In the genomic region with DNA sequence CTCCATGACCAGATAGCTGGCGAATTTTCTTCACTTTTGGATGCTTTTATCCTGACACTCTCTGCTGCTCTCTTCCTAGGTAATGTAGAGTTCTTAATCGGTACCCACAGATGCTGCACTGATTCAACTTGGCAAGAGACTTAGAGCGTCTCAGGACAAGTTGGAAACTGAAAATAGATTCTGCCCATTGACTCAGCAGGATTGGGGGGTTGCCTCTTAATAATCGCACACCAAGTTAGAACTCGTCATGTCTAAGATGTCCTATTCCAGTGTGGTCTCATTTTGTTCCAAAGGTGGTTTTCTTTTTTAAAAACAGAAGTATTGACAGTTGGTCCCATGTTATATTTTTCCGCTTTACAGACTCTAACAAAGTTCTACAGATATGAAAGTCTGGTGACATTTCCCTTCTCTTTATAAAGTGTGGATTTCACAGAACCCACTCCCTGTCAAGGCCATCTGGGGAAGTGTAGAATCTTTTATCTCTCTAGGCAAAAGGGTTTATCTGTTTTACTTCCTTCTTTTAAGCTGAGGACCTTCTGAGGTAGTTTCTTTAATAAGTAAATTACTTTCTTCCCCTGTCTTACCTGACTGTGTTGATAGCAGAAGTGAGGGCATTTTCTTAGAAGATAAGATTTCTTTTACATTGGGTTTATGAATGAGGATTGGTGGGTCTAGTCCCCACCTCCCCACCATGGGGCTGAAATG, we compare ENCODE assay signal across 2 cellular contexts.
TF ChIP-seq lines count a peak whose summit lies in the region.

No MANE protein-coding gene starts in this region.

TF ChIP-seq in GM23338, 12 proteins besides CTCF, POLR2A, EP300 and RAD21 (continues in another document):
- TF ChIP-seq STAT1 (IDR thresholded peaks at IDR 0.05; ENCODE audit: unreplicated experiment) (no peak), EZH2 (IDR thresholded peaks at IDR 0.05; ENCODE audit: low read depth, unreplicated experiment) (no peak), JUNB (IDR thresholded peaks at IDR 0.05; ENCODE audit: unreplicated experiment) (no peak), NANOG (IDR thresholded peaks at IDR 0.05; ENCODE audit: borderline replicate concordance) (no peak), ZNF331 (CRISPR knock-in tag; IDR thresholded peaks at IDR 0.05; ENCODE audit: low read depth) (no peak), POLR2AphosphoS5 (IDR thresholded peaks at IDR 0.05; ENCODE audit: low read depth) (no peak), EZH2phosphoT487 (IDR thresholded peaks at IDR 0.05; ENCODE audit: unreplicated experiment) (no peak)
- TF ChIP-seq, protein P1, sequence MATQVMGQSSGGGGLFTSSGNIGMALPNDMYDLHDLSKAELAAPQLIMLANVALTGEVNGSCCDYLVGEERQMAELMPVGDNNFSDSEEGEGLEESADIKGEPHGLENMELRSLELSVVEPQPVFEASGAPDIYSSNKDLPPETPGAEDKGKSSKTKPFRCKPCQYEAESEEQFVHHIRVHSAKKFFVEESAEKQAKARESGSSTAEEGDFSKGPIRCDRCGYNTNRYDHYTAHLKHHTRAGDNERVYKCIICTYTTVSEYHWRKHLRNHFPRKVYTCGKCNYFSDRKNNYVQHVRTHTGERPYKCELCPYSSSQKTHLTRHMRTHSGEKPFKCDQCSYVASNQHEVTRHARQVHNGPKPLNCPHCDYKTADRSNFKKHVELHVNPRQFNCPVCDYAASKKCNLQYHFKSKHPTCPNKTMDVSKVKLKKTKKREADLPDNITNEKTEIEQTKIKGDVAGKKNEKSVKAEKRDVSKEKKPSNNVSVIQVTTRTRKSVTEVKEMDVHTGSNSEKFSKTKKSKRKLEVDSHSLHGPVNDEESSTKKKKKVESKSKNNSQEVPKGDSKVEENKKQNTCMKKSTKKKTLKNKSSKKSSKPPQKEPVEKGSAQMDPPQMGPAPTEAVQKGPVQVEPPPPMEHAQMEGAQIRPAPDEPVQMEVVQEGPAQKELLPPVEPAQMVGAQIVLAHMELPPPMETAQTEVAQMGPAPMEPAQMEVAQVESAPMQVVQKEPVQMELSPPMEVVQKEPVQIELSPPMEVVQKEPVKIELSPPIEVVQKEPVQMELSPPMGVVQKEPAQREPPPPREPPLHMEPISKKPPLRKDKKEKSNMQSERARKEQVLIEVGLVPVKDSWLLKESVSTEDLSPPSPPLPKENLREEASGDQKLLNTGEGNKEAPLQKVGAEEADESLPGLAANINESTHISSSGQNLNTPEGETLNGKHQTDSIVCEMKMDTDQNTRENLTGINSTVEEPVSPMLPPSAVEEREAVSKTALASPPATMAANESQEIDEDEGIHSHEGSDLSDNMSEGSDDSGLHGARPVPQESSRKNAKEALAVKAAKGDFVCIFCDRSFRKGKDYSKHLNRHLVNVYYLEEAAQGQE (IDR thresholded peaks at IDR 0.05; ENCODE audit: unreplicated experiment): no peak
- TF ChIP-seq, protein P2, sequence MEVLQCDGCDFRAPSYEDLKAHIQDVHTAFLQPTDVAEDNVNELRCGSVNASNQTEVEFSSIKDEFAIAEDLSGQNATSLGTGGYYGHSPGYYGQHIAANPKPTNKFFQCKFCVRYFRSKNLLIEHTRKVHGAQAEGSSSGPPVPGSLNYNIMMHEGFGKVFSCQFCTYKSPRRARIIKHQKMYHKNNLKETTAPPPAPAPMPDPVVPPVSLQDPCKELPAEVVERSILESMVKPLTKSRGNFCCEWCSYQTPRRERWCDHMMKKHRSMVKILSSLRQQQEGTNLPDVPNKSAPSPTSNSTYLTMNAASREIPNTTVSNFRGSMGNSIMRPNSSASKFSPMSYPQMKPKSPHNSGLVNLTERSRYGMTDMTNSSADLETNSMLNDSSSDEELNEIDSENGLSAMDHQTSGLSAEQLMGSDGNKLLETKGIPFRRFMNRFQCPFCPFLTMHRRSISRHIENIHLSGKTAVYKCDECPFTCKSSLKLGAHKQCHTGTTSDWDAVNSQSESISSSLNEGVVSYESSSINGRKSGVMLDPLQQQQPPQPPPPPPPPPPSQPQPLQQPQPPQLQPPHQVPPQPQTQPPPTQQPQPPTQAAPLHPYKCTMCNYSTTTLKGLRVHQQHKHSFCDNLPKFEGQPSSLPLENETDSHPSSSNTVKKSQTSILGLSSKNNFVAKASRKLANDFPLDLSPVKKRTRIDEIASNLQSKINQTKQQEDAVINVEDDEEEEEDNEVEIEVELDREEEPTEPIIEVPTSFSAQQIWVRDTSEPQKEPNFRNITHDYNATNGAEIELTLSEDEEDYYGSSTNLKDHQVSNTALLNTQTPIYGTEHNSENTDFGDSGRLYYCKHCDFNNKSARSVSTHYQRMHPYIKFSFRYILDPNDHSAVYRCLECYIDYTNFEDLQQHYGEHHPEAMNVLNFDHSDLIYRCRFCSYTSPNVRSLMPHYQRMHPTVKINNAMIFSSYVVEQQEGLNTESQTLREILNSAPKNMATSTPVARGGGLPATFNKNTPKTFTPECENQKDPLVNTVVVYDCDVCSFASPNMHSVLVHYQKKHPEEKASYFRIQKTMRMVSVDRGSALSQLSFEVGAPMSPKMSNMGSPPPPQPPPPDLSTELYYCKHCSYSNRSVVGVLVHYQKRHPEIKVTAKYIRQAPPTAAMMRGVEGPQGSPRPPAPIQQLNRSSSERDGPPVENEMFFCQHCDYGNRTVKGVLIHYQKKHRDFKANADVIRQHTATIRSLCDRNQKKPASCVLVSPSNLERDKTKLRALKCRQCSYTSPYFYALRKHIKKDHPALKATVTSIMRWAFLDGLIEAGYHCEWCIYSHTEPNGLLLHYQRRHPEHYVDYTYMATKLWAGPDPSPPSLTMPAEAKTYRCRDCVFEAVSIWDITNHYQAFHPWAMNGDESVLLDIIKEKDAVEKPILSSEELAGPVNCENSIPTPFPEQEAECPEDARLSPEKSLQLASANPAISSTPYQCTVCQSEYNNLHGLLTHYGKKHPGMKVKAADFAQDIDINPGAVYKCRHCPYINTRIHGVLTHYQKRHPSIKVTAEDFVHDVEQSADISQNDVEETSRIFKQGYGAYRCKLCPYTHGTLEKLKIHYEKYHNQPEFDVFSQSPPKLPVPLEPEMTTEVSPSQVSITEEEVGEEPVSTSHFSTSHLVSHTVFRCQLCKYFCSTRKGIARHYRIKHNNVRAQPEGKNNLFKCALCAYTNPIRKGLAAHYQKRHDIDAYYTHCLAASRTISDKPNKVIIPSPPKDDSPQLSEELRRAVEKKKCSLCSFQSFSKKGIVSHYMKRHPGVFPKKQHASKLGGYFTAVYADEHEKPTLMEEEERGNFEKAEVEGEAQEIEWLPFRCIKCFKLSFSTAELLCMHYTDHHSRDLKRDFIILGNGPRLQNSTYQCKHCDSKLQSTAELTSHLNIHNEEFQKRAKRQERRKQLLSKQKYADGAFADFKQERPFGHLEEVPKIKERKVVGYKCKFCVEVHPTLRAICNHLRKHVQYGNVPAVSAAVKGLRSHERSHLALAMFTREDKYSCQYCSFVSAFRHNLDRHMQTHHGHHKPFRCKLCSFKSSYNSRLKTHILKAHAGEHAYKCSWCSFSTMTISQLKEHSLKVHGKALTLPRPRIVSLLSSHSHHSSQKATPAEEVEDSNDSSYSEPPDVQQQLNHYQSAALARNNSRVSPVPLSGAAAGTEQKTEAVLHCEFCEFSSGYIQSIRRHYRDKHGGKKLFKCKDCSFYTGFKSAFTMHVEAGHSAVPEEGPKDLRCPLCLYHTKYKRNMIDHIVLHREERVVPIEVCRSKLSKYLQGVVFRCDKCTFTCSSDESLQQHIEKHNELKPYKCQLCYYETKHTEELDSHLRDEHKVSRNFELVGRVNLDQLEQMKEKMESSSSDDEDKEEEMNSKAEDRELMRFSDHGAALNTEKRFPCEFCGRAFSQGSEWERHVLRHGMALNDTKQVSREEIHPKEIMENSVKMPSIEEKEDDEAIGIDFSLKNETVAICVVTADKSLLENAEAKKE (CRISPR knock-in tag; IDR thresholded peaks at IDR 0.05): no peak

TF ChIP-seq in SK-N-SH, 30 proteins besides CTCF, POLR2A, EP300 and RAD21:
- TF ChIP-seq, protein P3, sequence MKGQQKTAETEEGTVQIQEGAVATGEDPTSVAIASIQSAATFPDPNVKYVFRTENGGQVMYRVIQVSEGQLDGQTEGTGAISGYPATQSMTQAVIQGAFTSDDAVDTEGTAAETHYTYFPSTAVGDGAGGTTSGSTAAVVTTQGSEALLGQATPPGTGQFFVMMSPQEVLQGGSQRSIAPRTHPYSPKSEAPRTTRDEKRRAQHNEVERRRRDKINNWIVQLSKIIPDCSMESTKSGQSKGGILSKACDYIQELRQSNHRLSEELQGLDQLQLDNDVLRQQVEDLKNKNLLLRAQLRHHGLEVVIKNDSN (IDR thresholded peaks at IDR 0.05; ENCODE audit: borderline replicate concordance, low read depth): no peak
- TF ChIP-seq TEAD4 (IDR thresholded peaks at IDR 0.05; ENCODE audit: borderline replicate concordance, insufficient read depth) (no peak), GATA2 (CRISPR knock-in tag; IDR thresholded peaks at IDR 0.05) (no peak), POLR2AphosphoS5 (IDR thresholded peaks at IDR 0.05; ENCODE audit: low read depth, low read length) (no peak), NRF1 (IDR thresholded peaks at IDR 0.05; ENCODE audit: low read depth, low read length) (no peak), TAF1 (IDR thresholded peaks at IDR 0.05; ENCODE audit: borderline replicate concordance, low read depth, low read length) (no peak), FOSL2 (IDR thresholded peaks at IDR 0.05; ENCODE audit: borderline replicate concordance, low read depth) (no peak), SMC3 (IDR thresholded peaks at IDR 0.05; ENCODE audit: low read depth, low read length) (no peak)
- TF ChIP-seq, protein P4, sequence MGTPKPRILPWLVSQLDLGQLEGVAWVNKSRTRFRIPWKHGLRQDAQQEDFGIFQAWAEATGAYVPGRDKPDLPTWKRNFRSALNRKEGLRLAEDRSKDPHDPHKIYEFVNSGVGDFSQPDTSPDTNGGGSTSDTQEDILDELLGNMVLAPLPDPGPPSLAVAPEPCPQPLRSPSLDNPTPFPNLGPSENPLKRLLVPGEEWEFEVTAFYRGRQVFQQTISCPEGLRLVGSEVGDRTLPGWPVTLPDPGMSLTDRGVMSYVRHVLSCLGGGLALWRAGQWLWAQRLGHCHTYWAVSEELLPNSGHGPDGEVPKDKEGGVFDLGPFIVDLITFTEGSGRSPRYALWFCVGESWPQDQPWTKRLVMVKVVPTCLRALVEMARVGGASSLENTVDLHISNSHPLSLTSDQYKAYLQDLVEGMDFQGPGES (IDR thresholded peaks at IDR 0.05; ENCODE audit: low read depth, low read length): no peak
